Comparison of ENCODE assay signal across 14 cellular contexts in genomic region chr4:147678796-147679549, GRCh38. TPM values are rescaled to one million over a fixed set of nuclear protein-coding genes. Genes with fewer than 3 reads are reported as not detected.
A peak's percentile ranks its signal among the peaks of the same experiment; 100 is the strongest.
DNase-seq lines count a peak whose midpoint lies in the region; ATAC-seq, FAIRE-seq and TF ChIP-seq lines count a peak whose summit lies in the region.
"Had no signal": no experiment of that assay in that cellular context is flagged by ENCODE, and none has a peak within 500 bp of the region (broad histone marks: within the 10 kb centered on the region; RNA-seq: fewer than 3 reads in every experiment).

No MANE protein-coding gene starts in this region.

- H3K36me3 ChIP-seq in OCI-LY1 (ENCODE audit: insufficient read depth, low read length) (peaks cover 32% of the 10 kb centered on the region), tibial nerve (peaks cover 0 to 18% (median 0%) of the 10 kb centered on the region in 3 donors)

- no peak overlapping the region for H3K4me3 Mint-ChIP-seq in effector memory CD8-positive, alpha-beta T cell
- H3K4me3 Mint-ChIP-seq: nephron had no signal

- TF ChIP-seq EP300 in tibial nerve (IDR thresholded peaks at IDR 0.05), result no peak

- no peak overlapping the region for H3K4me2 ChIP-seq in OCI-LY1 (ENCODE audit: low read length)

- H3K27me3 ChIP-seq in OCI-LY1 (ENCODE audit: insufficient read depth, low read length) (no peaks in the 10 kb centered on the region), tibial nerve (no peaks in the 10 kb centered on the region)
- H3K27me3 ChIP-seq: spleen had no signal

- no peak overlapping the region for H3K27ac Mint-ChIP-seq in effector memory CD8-positive, alpha-beta T cell

- H3K9me3 ChIP-seq in OCI-LY1 (ENCODE audit: low read length) (no peaks in the 10 kb centered on the region), tibial nerve (no peaks in the 10 kb centered on the region)
- H3K9me3 ChIP-seq: spleen had no signal

- DNase-seq in Daoy (ENCODE audit: low read depth) (peak; percentile 1), fibroblast of gingiva (ENCODE audit: low read depth) (peak; percentile 30), tibial nerve (ENCODE audit: low spot score in 2 of 2) (no peak), urothelium cell line (ENCODE audit: low spot score) (no peak), GM19238 (ENCODE audit: insufficient read length, low spot score) (no peak)
- DNase-seq in effector memory CD8-positive, alpha-beta T cell, result no peak
- DNase-seq: kidney; NCI-H1417 treated with DMSO at 0.1 percent for 48 hours; NK-92 treated with Interleukin-12 subunit alpha and Interleukin-12 subunit beta, amount 100 ng/mL, for 24 hours; spleen had no signal

- H4K20me1 ChIP-seq in OCI-LY1 (ENCODE audit: insufficient read depth, low read length), result no peaks in the 10 kb centered on the region

- H3K9me2 ChIP-seq in OCI-LY1 (ENCODE audit: low read depth, low read length), result no peaks in the 10 kb centered on the region

- ATAC-seq in effector memory CD8-positive, alpha-beta T cell (replicated peaks), result no peak

- no peaks in the 10 kb centered on the region for H3K27me3 Mint-ChIP-seq in effector memory CD8-positive, alpha-beta T cell

- H2AFZ ChIP-seq in OCI-LY1 (ENCODE audit: low read length), result no peak overlapping the region

- no peak overlapping the region for H3K9ac ChIP-seq in OCI-LY1 (ENCODE audit: low read length)

- H3K27ac ChIP-seq in 22Rv1 (no peak overlapping the region), OCI-LY1 (ENCODE audit: low read depth, low read length, poor library complexity, severe bottlenecking) (no peak overlapping the region), tibial nerve (no peak overlapping the region)
- H3K27ac ChIP-seq: epithelial cell of prostate, spleen had no signal

- no peaks in the 10 kb centered on the region for H3F3A ChIP-seq in OCI-LY1 (ENCODE audit: insufficient read depth, low read length)

- TF ChIP-seq CTCF in 22Rv1 (IDR thresholded peaks at IDR 0.05) (peak; percentile 57), OCI-LY1 (IDR thresholded peaks at IDR 0.05; ENCODE audit: low read length) (peak; percentile 25; the same call in 1 of the 2 replicates), tibial nerve (IDR thresholded peaks at IDR 0.05) (no peak)

- peaks cover 20 to 23% of the 10 kb centered on the region in 2 donors for H3K4me1 Mint-ChIP-seq in effector memory CD8-positive, alpha-beta T cell (ENCODE audit: low read depth in 2 of 2)

- no peak for FAIRE-seq in urothelium cell line (lab: Jason Lieb, UNC)
- FAIRE-seq: kidney had no signal

- peaks cover 35% of the 10 kb centered on the region for H3K36me3 Mint-ChIP-seq in effector memory CD8-positive, alpha-beta T cell (ENCODE audit: insufficient read depth)

- WGBS in tibial nerve, 2 donors, result 92 to 97% methylated on average over 12 of the region's 12 CpGs

- no peaks in the 10 kb centered on the region for H3K9me3 Mint-ChIP-seq in effector memory CD8-positive, alpha-beta T cell
- H3K9me3 Mint-ChIP-seq: nephron had no signal

- H3K4me3 ChIP-seq in OCI-LY1 (ENCODE audit: low read depth, low read length, poor library complexity, severe bottlenecking) (no peak overlapping the region), tibial nerve (no peak overlapping the region)
- H3K4me3 ChIP-seq: spleen had no signal

- no peak for TF ChIP-seq POLR2A in tibial nerve (IDR thresholded peaks at IDR 0.05)

- H3K4me1 ChIP-seq in OCI-LY1 (ENCODE audit: insufficient read depth, low read length, severe bottlenecking) (peaks cover 9% of the 10 kb centered on the region), tibial nerve (peaks cover 0 to 9% (median 2%) of the 10 kb centered on the region in 4 donors)

- peaks cover 12% of the 10 kb centered on the region; the same call in 1 of the 2 replicates for H3K79me2 ChIP-seq in OCI-LY1 (ENCODE audit: insufficient read depth, low read length)

RNA-seq across cellular contexts. Expression of gene PRMT9, which starts 5.0 kb away (rescaled TPM):
- total RNA-seq in Daoy (2014; rRNA removed; shearing (Covaris generic)), result 2.4 and 6.0 TPM in 2 replicates
- total RNA-seq in tibial nerve, result 10 to 100 TPM in 1 of 4 donors, 1 to 10 TPM in 3; 5.9 to 11.1 (median 6.9) TPM

RNA-seq across cellular contexts. Expression of gene ARHGAP10, which starts 52.9 kb away (rescaled TPM):
- total RNA-seq in Daoy (2014; rRNA removed; shearing (Covaris generic)), result 7.7 and 9.4 TPM in 2 replicates
- total RNA-seq in tibial nerve, result 100 to 1,000 TPM; 131 to 217 (median 206) TPM

Comparison
In these comparisons a context has a peak if more than half of its experiments do, and no peak if none do; other contexts are left out.
1. CTCF ChIP-seq: peak in 22Rv1 (single experiment) and OCI-LY1 (single experiment); none in tibial nerve (0 of 5).
2. DNase-seq: peak in Daoy (single experiment) and fibroblast of gingiva (single experiment); none in tibial nerve (0 of 2), urothelium cell line (single experiment), effector memory CD8-positive, alpha-beta T cell (0 of 3) and GM19238 (single experiment).
3. RNA of gene ARHGAP10, which starts 52.9 kb away (total RNA-seq): 131 to 217 TPM in tibial nerve; 7.7 to 9.4 TPM in Daoy; every median in the first group is over 10 times any median in the second.